Comparison of ENCODE assay signal across 20 cellular contexts in genomic region chr4:126123933-126124332, GRCh38.
DNase-seq lines count a peak whose midpoint lies in the region; ATAC-seq and TF ChIP-seq lines count a peak whose summit lies in the region.
"Had no signal": no experiment of that assay in that cellular context is flagged by ENCODE, and none has a peak within 500 bp of the region (broad histone marks: within the 10 kb centered on the region; RNA-seq: fewer than 3 reads in every experiment).

No MANE protein-coding gene starts in this region.

- H3K79me2 ChIP-seq in SK-N-SH (ENCODE audit: insufficient read depth) (no peaks in the 10 kb centered on the region), fibroblast of lung (ENCODE audit: control insufficient read depth, insufficient read depth, low read length) (no peaks in the 10 kb centered on the region)

- H3K4me1 ChIP-seq in SK-N-SH (ENCODE audit: control insufficient read depth in 1 of 2, insufficient read depth in 2 of 2, low read depth in 1 of 2, low read length in 1 of 2) (no peaks in the 10 kb centered on the region; a peak in 1 of 4 replicates), fibroblast of lung (ENCODE audit: control insufficient read depth, extremely low read depth, insufficient read depth, low read length) (no peaks in the 10 kb centered on the region)
- H3K4me1 ChIP-seq: A549, HAP-1 had no signal

- POLR2A ChIA-PET in SK-N-SH (lab: Yijun Ruan, JAX), result no interaction called here

- H3K27me3 ChIP-seq in SK-N-SH (ENCODE audit: insufficient read depth) (no peaks in the 10 kb centered on the region), fibroblast of lung (ENCODE audit: control insufficient read depth, insufficient read depth, low read length) (no peaks in the 10 kb centered on the region)

- DNase-seq in AG10803 (ENCODE audit: low read depth) (peak; percentile 8), SK-N-SH (no peak), fibroblast of lung (ENCODE audit: low read depth in 2 of 2) (peak; percentile 30 to 47), osteocyte (ENCODE audit: extremely low spot score, unreplicated experiment) (no peak), activated gamma-delta T cell (lab: John Stamatoyannopoulos, UW) (no peak), DMS153 (lab: John Stamatoyannopoulos, UW) (no peak)
- DNase-seq in stimulated activated CD4-positive, alpha-beta T cell treated with anti-CD3 and anti-CD28 coated beads, Interleukin-2, amount 100 ng/mL, for 48 hours, result no peak
- DNase-seq: Calu3; CD4-positive, CD25-positive, alpha-beta regulatory T cell; DMS79 treated with DMSO at 0.1 percent for 48 hours; MV-4-11; NCI-H1417 treated with DMSO at 0.1 percent for 48 hours; NCI-H2029; NCI-H2171 treated with DMSO at 0.1 percent for 48 hours; NCI-H774 had no signal

- peak overlapping the region; percentile 58 to 64; a peak in 3 of 4 replicates for H3K27ac ChIP-seq in SK-N-SH (ENCODE audit: low read depth in 2 of 2, low read length in 1 of 2)
- H3K27ac ChIP-seq in fibroblast of lung (ENCODE audit: insufficient read depth, low read length), result no peak overlapping the region
- H3K27ac ChIP-seq: A549 had no signal

- CTCF ChIA-PET in SK-N-SH (lab: Yijun Ruan, JAX), result interaction anchor here (0.8 to 1.1 kb wide), 2 partner anchors 13 to 318 kb away, joined by 3 to 4 read pairs; no protein-coding TSS in a partner anchor

- H3K9me3 ChIP-seq in SK-N-SH (no peaks in the 10 kb centered on the region), fibroblast of lung (ENCODE audit: control insufficient read depth, insufficient read depth, low read depth, low read length) (no peaks in the 10 kb centered on the region)
- H3K9me3 ChIP-seq: A549, HAP-1 had no signal

- H3K9me2 ChIP-seq in SK-N-SH, result no peaks in the 10 kb centered on the region; the same call in 1 of the 2 replicates

- TF ChIP-seq EP300 in SK-N-SH (IDR thresholded peaks at IDR 0.05; ENCODE audit: borderline replicate concordance in 1 of 2, low read depth in 1 of 2, low read length in 1 of 2), result no peak

- ATAC-seq in GM21786 (IDR thresholded peaks at IDR 0.05; ENCODE audit: unreplicated experiment), result no peak
- ATAC-seq: A549, Panc1, Right ventricle myocardium inferior had no signal

- TF ChIP-seq CTCF in AG10803 (conservative IDR thresholded peaks at IDR 0.05; ENCODE audit: low read length) (no peak), SK-N-SH (IDR thresholded peaks at IDR 0.05) (no peak), fibroblast of lung (conservative IDR thresholded peaks at IDR 0.05 in 1 of 2, IDR thresholded peaks at IDR 0.05 in 1 of 2; ENCODE audit: low read depth in 1 of 2, low read length in 2 of 2) (no peak), osteocyte (IDR thresholded peaks at IDR 0.05) (no peak)

- H4K20me1 ChIP-seq in SK-N-SH (ENCODE audit: insufficient read depth), result no peaks in the 10 kb centered on the region
- H4K20me1 ChIP-seq in fibroblast of lung (ENCODE audit: control insufficient read depth, extremely low read depth, insufficient read depth, low read length), result no peaks in the 10 kb centered on the region

- H3K36me3 Mint-ChIP-seq in osteocyte (ENCODE audit: unreplicated experiment), result no peaks in the 10 kb centered on the region
- H3K36me3 Mint-ChIP-seq: CD4-positive, CD25-positive, alpha-beta regulatory T cell had no signal

- peaks cover 11% of the 10 kb centered on the region for H3K9me3 Mint-ChIP-seq in osteocyte (ENCODE audit: unreplicated experiment)

- peaks cover 9% of the 10 kb centered on the region for H3F3A ChIP-seq in SK-N-SH (replicated peaks; ENCODE audit: insufficient read depth)

- peaks cover 4% of the 10 kb centered on the region for H3K27me3 Mint-ChIP-seq in osteocyte (ENCODE audit: unreplicated experiment)
- H3K27me3 Mint-ChIP-seq: CD4-positive, CD25-positive, alpha-beta regulatory T cell had no signal

- H3K9ac ChIP-seq in SK-N-SH, result peak overlapping the region; percentile 6; the same call in 1 of the 2 replicates
- H3K9ac ChIP-seq in fibroblast of lung (ENCODE audit: insufficient read depth, low read length), result no peak overlapping the region

- peak overlapping the region; percentile 55 for H2AFZ ChIP-seq in SK-N-SH (ENCODE audit: low read depth)
- no peak overlapping the region for H2AFZ ChIP-seq in fibroblast of lung (ENCODE audit: low read length)

- no peaks in the 10 kb centered on the region for H3K36me3 ChIP-seq in SK-N-SH (replicated peaks in 1 of 2; ENCODE audit: control insufficient read depth in 1 of 2, insufficient read depth in 2 of 2, low read length in 1 of 2)
- no peaks in the 10 kb centered on the region for H3K36me3 ChIP-seq in fibroblast of lung (ENCODE audit: control insufficient read depth, insufficient read depth, low read length)
- H3K36me3 ChIP-seq: HAP-1 had no signal

- H3K4me3 Mint-ChIP-seq in osteocyte (ENCODE audit: unreplicated experiment), result no peak overlapping the region
- H3K4me3 Mint-ChIP-seq: CD4-positive, CD25-positive, alpha-beta regulatory T cell had no signal

- no peak for TF ChIP-seq RAD21 in SK-N-SH (IDR thresholded peaks at IDR 0.05; ENCODE audit: low read length)

- H3K4me1 Mint-ChIP-seq in osteocyte (ENCODE audit: unreplicated experiment), result peaks cover 13% of the 10 kb centered on the region
- H3K4me1 Mint-ChIP-seq: CD4-positive, CD25-positive, alpha-beta regulatory T cell had no signal

- H3K4me2 ChIP-seq in SK-N-SH, result 0 out of 2 replicates have a peak overlapping the region, but pooled peaks have one; percentile 11
- no peak overlapping the region for H3K4me2 ChIP-seq in fibroblast of lung (ENCODE audit: extremely low read depth, insufficient read depth, low read length)
- H3K4me2 ChIP-seq: A549 had no signal

- peak overlapping the region; percentile 82 for H3K27ac Mint-ChIP-seq in osteocyte (ENCODE audit: unreplicated experiment)
- H3K27ac Mint-ChIP-seq: CD4-positive, CD25-positive, alpha-beta regulatory T cell had no signal

- H3K4me3 ChIP-seq in AG10803 (ENCODE audit: low read length), result no peak overlapping the region
- no peak overlapping the region for H3K4me3 ChIP-seq in SK-N-SH (ENCODE audit: low read depth in 2 of 2, low read length in 1 of 2)
- no peak overlapping the region for H3K4me3 ChIP-seq in fibroblast of lung (replicated peaks in 1 of 4; ENCODE audit: control extremely low read depth in 1 of 4, insufficient read depth in 1 of 4, low read depth in 3 of 4, low read length in 4 of 4)
- H3K4me3 ChIP-seq: A549, HAP-1 had no signal

TF ChIP-seq in SK-N-SH, 30 proteins besides CTCF, POLR2A, EP300 and RAD21:
- TF ChIP-seq USF1 (IDR thresholded peaks at IDR 0.05; ENCODE audit: borderline replicate concordance, low read depth), result no peak
- no peak for TF ChIP-seq JUND (IDR thresholded peaks at IDR 0.05)
- TF ChIP-seq PBX3 (IDR thresholded peaks at IDR 0.05), result 0 out of 2 replicates have a peak, but pooled peaks have one; percentile 16
- TF ChIP-seq TAF1 (IDR thresholded peaks at IDR 0.05; ENCODE audit: borderline replicate concordance, low read depth, low read length), result no peak
- 0 out of 2 replicates have a peak, but pooled peaks have one; percentile 1 for TF ChIP-seq RXRA (IDR thresholded peaks at IDR 0.05; ENCODE audit: borderline replicate concordance, low read depth)
- no peak for TF ChIP-seq MAX (IDR thresholded peaks at IDR 0.05; ENCODE audit: low read depth)
- no peak for TF ChIP-seq MXI1 (IDR thresholded peaks at IDR 0.05; ENCODE audit: low read depth, low read length)
- TF ChIP-seq FOXJ3 (CRISPR knock-in tag; IDR thresholded peaks at IDR 0.05), result no peak
- TF ChIP-seq FOSL2 (IDR thresholded peaks at IDR 0.05; ENCODE audit: borderline replicate concordance, low read depth), result no peak
- no peak for TF ChIP-seq FOXM1 (IDR thresholded peaks at IDR 0.05; ENCODE audit: low read depth)

Comparison
In these comparisons a context has a peak if more than half of its experiments do, and no peak if none do; other contexts are left out.
1. DNase-seq: peak in AG10803 (single experiment) and fibroblast of lung (2 of 2); none in SK-N-SH (single experiment), osteocyte (single experiment), stimulated activated CD4-positive, alpha-beta T cell treated with anti-CD3 and anti-CD28 coated beads, Interleukin-2, amount 100 ng/mL, for 48 hours (0 of 2), activated gamma-delta T cell (single experiment) and DMS153 (single experiment).